In the genomic region with DNA sequence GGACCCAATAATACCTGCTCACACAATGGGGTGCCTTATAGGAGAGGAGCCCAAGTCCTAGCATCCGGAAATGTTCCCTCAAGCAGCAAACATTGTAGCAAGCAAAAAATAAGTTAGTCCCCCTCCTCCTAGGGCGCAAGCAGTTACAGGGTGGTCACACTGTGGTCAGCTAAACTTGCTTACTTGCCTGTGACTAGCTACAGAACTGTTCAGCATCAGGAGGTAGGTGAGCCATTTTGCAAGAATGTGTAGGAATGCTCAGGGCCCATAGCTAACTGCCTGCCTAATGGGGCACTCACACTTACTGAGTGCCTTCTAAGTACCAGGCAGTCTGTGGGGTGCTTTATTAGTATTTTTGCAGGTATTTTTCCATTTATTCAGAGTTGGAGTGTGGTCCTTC, we compare ENCODE assay signal across 18 cellular contexts.
DNase-seq lines count a peak whose midpoint lies in the region; TF ChIP-seq lines count a peak whose summit lies in the region.
"Had no signal": no experiment of that assay in that cellular context is flagged by ENCODE, and none has a peak within 500 bp of the region (broad histone marks: within the 10 kb centered on the region; RNA-seq: fewer than 3 reads in every experiment).

No MANE protein-coding gene starts in this region.

- no peak overlapping the region for H2BK120ac ChIP-seq in trophoblast cell (ENCODE audit: insufficient read depth, low read length, poor library complexity)

- H3K4ac ChIP-seq in trophoblast cell (ENCODE audit: low read depth, low read length), result no peak overlapping the region

- H3K27ac Mint-ChIP-seq in Calu3 (ENCODE audit: unreplicated experiment), result no peak overlapping the region
- H3K27ac Mint-ChIP-seq: CD14-positive monocyte; CD4-positive, alpha-beta T cell; CD8-positive, alpha-beta memory T cell; H9 had no signal

- CTCF ChIA-PET in Calu3 (lab: Charles Lee), result no interaction called here

- no TSS peak for BruUV-seq in Calu3 (replicated peaks; lab: Mats Ljungman, UMichigan)

- H3K9me3 Mint-ChIP-seq in Calu3 (ENCODE audit: low read depth, unreplicated experiment), result no peaks in the 10 kb centered on the region
- H3K9me3 Mint-ChIP-seq: CD4-positive, alpha-beta T cell; CD8-positive, alpha-beta memory T cell had no signal

- H3K79me2 ChIP-seq in trophoblast cell (ENCODE audit: control insufficient read depth, insufficient read depth, low read length, poor library complexity), result no peaks in the 10 kb centered on the region

- H2BK5ac ChIP-seq in trophoblast cell (ENCODE audit: low read depth, low read length, poor library complexity), result no peak overlapping the region

- H3K27ac ChIP-seq in trophoblast cell (ENCODE audit: low read depth, low read length), result no peak overlapping the region
- H3K27ac ChIP-seq: A549; BLaER1 treated with 17β-estradiol and CSF1 and Interleukin-3, amounts not matched to agents 10 nM and 100 nM had no signal

- no peak overlapping the region for H3K18ac ChIP-seq in trophoblast cell (ENCODE audit: low read length)

- TF ChIP-seq CTCF in Calu3 (IDR thresholded peaks at IDR 0.05; ENCODE audit: unreplicated experiment), result no peak

- no peak overlapping the region for H2BK12ac ChIP-seq in trophoblast cell (ENCODE audit: low read length)

- H3K4me1 Mint-ChIP-seq in Calu3 (ENCODE audit: low read depth, unreplicated experiment), result no peaks in the 10 kb centered on the region
- H3K4me1 Mint-ChIP-seq: CD14-positive monocyte; CD8-positive, alpha-beta memory T cell; H9 had no signal

- no peak overlapping the region for H2AK5ac ChIP-seq in trophoblast cell (ENCODE audit: low read length)

- H3K14ac ChIP-seq in trophoblast cell (ENCODE audit: low read length), result no peak overlapping the region

- intact Hi-C loops in Calu3 (cut with micrococcal nuclease; ENCODE audit: unreplicated experiment), result no loop called here

- H3K36me3 ChIP-seq in trophoblast cell (ENCODE audit: control insufficient read depth in 1 of 2, insufficient read depth in 2 of 2, low read length in 2 of 2), result no peaks in the 10 kb centered on the region
- H3K36me3 ChIP-seq: BE2C; BLaER1 treated with 17β-estradiol and CSF1 and Interleukin-3, amounts not matched to agents 10 nM and 100 nM had no signal

- no peak overlapping the region for H2AFZ ChIP-seq in trophoblast cell (ENCODE audit: insufficient read depth, low read length, poor library complexity)

- H3K4me1 ChIP-seq in trophoblast cell (ENCODE audit: control insufficient read depth in 1 of 2, insufficient read depth in 2 of 2, low read length in 2 of 2), result no peaks in the 10 kb centered on the region
- H3K4me1 ChIP-seq: A549; BE2C; BLaER1 treated with 17β-estradiol and CSF1 and Interleukin-3, amounts not matched to agents 10 nM and 100 nM had no signal

- H4K8ac ChIP-seq in trophoblast cell (ENCODE audit: low read depth, low read length), result no peak overlapping the region

- no peak overlapping the region for H3K4me3 Mint-ChIP-seq in Calu3 (ENCODE audit: low read depth, unreplicated experiment)
- H3K4me3 Mint-ChIP-seq: CD14-positive monocyte; CD4-positive, alpha-beta T cell; CD8-positive, alpha-beta memory T cell; H9 had no signal

- DNase-seq in astrocyte of the hippocampus (ENCODE audit: low read depth, low spot score), result peak; percentile 6
- DNase-seq in islet precursor cell, result peak; percentile 71
- DNase-seq in trophoblast cell, result peak; percentile 45 to 50
- no peak for DNase-seq in globus pallidus (ENCODE audit: low spot score)
- DNase-seq in NCI-H2107 treated with DMSO at 0.1 percent for 48 hours (lab: John Stamatoyannopoulos, UW; ENCODE audit: unreplicated experiment), result no peak
- no peak for DNase-seq in Calu3
- DNase-seq in NCI-H69 (lab: John Stamatoyannopoulos, UW), result no peak
- DNase-seq: 8988T; ACHN; AML-193; BE2C; CD4-positive, alpha-beta T cell; CD8-positive, alpha-beta memory T cell; DND-41; H9 had no signal

- no peaks in the 10 kb centered on the region for H3K79me1 ChIP-seq in trophoblast cell (ENCODE audit: low read length)

- H4K91ac ChIP-seq in trophoblast cell (ENCODE audit: low read depth, low read length), result no peak overlapping the region

- no peak overlapping the region for H4K12ac ChIP-seq in trophoblast cell (ENCODE audit: low read depth, low read length)

- H3K23ac ChIP-seq in trophoblast cell (ENCODE audit: low read length), result no peak overlapping the region

- H3K27me3 ChIP-seq in trophoblast cell (ENCODE audit: insufficient read depth, low read length), result no peaks in the 10 kb centered on the region
- H3K27me3 ChIP-seq: BE2C; BLaER1 treated with 17β-estradiol and CSF1 and Interleukin-3, amounts not matched to agents 10 nM and 100 nM had no signal

- H3K9me3 ChIP-seq in trophoblast cell (ENCODE audit: insufficient read depth, low read depth, low read length), result no peaks in the 10 kb centered on the region
- H3K9me3 ChIP-seq: BE2C; BLaER1 treated with 17β-estradiol and CSF1 and Interleukin-3, amounts not matched to agents 10 nM and 100 nM had no signal

- peaks cover 53% of the 10 kb centered on the region for H3K27me3 Mint-ChIP-seq in Calu3 (ENCODE audit: unreplicated experiment)

- no peak overlapping the region for H3K4me2 ChIP-seq in trophoblast cell (ENCODE audit: low read length)
- H3K4me2 ChIP-seq: A549; BLaER1 treated with 17β-estradiol and CSF1 and Interleukin-3, amounts not matched to agents 10 nM and 100 nM had no signal

- H3K9ac ChIP-seq in trophoblast cell (ENCODE audit: low read length), result no peak overlapping the region
- H3K9ac ChIP-seq: BLaER1 treated with 17β-estradiol and CSF1 and Interleukin-3, amounts not matched to agents 10 nM and 100 nM had no signal

- H3K4me3 ChIP-seq in trophoblast cell (ENCODE audit: low read depth, low read length), result no peak overlapping the region
- H3K4me3 ChIP-seq: A549; BLaER1 treated with 17β-estradiol and CSF1 and Interleukin-3, amounts not matched to agents 10 nM and 100 nM had no signal

- no CpG with 5 or more reads among the region's 2 CpGs for WGBS in trophoblast cell (ENCODE audit: extremely low coverage, insufficient coverage, insufficient read length)

- H3K36me3 Mint-ChIP-seq in Calu3 (ENCODE audit: insufficient read depth, unreplicated experiment), result no peaks in the 10 kb centered on the region
- H3K36me3 Mint-ChIP-seq: CD14-positive monocyte; CD8-positive, alpha-beta memory T cell had no signal

Comparison
In these comparisons a context has a peak if more than half of its experiments do, and no peak if none do; other contexts are left out.
1. DNase-seq: peak in astrocyte of the hippocampus (single experiment), islet precursor cell (single experiment) and trophoblast cell (2 of 2); none in globus pallidus (single experiment), NCI-H2107 treated with DMSO at 0.1 percent for 48 hours (single experiment), Calu3 (single experiment) and NCI-H69 (single experiment).